8 cellular contexts compared by ENCODE assay signal in the genomic region with DNA sequence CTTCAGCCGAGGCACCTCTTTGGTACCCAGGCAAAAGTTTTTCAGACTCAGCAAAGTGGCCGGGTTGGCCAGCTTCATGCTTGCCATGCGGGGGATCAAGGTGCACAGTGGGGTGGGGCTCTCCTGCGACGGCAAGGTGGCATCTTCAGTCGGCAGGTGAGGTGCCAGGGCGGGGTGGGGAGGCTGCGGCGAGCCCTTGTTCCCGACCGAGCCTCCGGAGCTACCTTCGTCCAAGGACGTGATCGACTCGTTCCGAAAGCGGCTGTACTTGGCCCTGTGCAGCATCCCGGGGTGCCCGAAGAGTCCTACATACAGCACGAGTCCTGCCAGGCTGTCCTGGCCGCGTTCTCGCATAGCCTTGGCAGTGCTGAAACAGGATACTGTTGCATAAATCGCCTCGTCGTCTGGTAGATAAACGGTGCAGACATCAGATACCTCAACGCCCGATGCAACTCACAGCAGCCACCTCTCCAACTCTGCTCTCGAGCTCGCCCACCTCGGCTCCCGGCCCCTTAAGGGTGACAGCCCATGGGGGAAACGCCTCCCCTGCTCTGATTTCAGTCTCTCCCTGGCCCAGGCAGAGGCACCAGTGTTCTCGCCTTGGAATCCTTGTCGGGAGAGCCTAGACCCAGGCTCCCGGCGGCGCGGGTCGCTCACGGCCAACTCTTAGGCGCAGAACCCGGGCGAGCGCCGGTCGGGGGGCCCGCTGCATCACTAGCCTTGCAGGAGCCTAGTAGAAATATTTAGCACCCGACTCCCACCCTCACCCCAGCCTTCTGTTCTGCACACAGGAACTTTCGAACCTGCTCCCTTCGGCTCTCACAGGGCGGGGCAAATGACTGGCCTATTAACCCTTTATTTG. TPM values are rescaled to one million over a fixed set of nuclear protein-coding genes. Genes with fewer than 3 reads are reported as not detected.
DNase-seq lines count a peak whose midpoint lies in the region; ATAC-seq and TF ChIP-seq lines count a peak whose summit lies in the region.

No MANE protein-coding gene starts in this region.

- POLR2A ChIA-PET in SK-N-SH (lab: Yijun Ruan, JAX): interaction anchor here (1.5 to 3.0 kb wide), 5 partner anchors 12 to 193 kb away, joined by 4 to 23 read pairs (median 6); partner anchors contain the start of genes COPS2 and EID1
- POLR2A ChIA-PET in naive thymus-derived CD4-positive, alpha-beta T cell (lab: Charles Lee): interaction anchor here (0.7 kb wide), 1 partner anchor 215 kb away, joined by 3 read pairs; no protein-coding TSS in a partner anchor

- DNase-seq in activated gamma-delta T cell (lab: John Stamatoyannopoulos, UW) (peak; percentile 10), activated gamma-delta T cell treated with Interleukin-2 at 50 U/mL for 16 hours (no peak), SK-N-SH (peak; percentile 71), SKM-1 treated with dmso at 0.1 percent for 144 hours (lab: John Stamatoyannopoulos, UW; ENCODE audit: unreplicated experiment) (no peak)
- peak in 3 of 9 donors; percentile 5 to 32 (median 7) for DNase-seq in naive thymus-derived CD4-positive, alpha-beta T cell
- DNase-seq in activated CD4-positive, CD25-positive, alpha-beta regulatory T cell treated with anti-CD3 and anti-CD28 coated beads, Interleukin-2, amount 50 U/mL, for 72 hours: no peak

- peak overlapping the region; percentile 91 for H3K4me2 ChIP-seq in SK-N-SH

- no peaks in the 10 kb centered on the region for H4K20me1 ChIP-seq in SK-N-SH (ENCODE audit: insufficient read depth)

- no peaks in the 10 kb centered on the region for H3K9me2 ChIP-seq in SK-N-SH

- H3K4me3 ChIP-seq in SK-N-SH (ENCODE audit: low read depth in 2 of 2, low read length in 1 of 2) (peak overlapping the region; percentile 76 to 78), esophagus (ENCODE audit: low read depth in 1 of 2, low read length in 2 of 2) (peak overlapping the region; percentile 33 to 51)
- peak overlapping the region; percentile 58 for H3K4me3 ChIP-seq in naive thymus-derived CD4-positive, alpha-beta T cell (ENCODE audit: low read length)

- peak overlapping the region; percentile 68 to 91 (median 84) for H3K4me3 Mint-ChIP-seq in naive thymus-derived CD4-positive, alpha-beta T cell

- peak overlapping the region; percentile 96 for H2AFZ ChIP-seq in SK-N-SH (ENCODE audit: low read depth)

- CTCF ChIA-PET in SK-N-SH (lab: Yijun Ruan, JAX): interaction anchor here (0.8 to 7.1 kb wide), 8 partner anchors 11 to 1183 kb away, joined by 3 to 60 read pairs (median 4); no protein-coding TSS in a partner anchor
- CTCF ChIA-PET in naive thymus-derived CD4-positive, alpha-beta T cell (lab: Charles Lee): interaction anchor here (3.0 kb wide), 1 partner anchor 12 kb away, joined by 16 read pairs; no protein-coding TSS in a partner anchor

- no peak for TF ChIP-seq RAD21 in SK-N-SH (IDR thresholded peaks at IDR 0.05; ENCODE audit: low read length)

- no peaks in the 10 kb centered on the region for H3K9me3 ChIP-seq in SK-N-SH
- H3K9me3 ChIP-seq in esophagus (ENCODE audit: control insufficient read depth in 2 of 2, insufficient read depth in 1 of 2, low read depth in 1 of 2, low read length in 1 of 2): no peaks in the 10 kb centered on the region
- no peaks in the 10 kb centered on the region for H3K9me3 ChIP-seq in naive thymus-derived CD4-positive, alpha-beta T cell (ENCODE audit: control insufficient read depth in 2 of 3, low read length in 3 of 3)

- peaks cover 15 to 41% (median 21%) of the 10 kb centered on the region in 7 donors for H3K4me1 Mint-ChIP-seq in naive thymus-derived CD4-positive, alpha-beta T cell

- TF ChIP-seq CTCF in SK-N-SH (IDR thresholded peaks at IDR 0.05): no peak

- peak; percentile 40 for ATAC-seq in naive thymus-derived CD4-positive, alpha-beta T cell
- ATAC-seq in HG03520 (IDR thresholded peaks at IDR 0.05; ENCODE audit: unreplicated experiment): no peak

- peaks cover 13 to 65% (median 42%) of the 10 kb centered on the region in 5 donors for H3K27me3 Mint-ChIP-seq in naive thymus-derived CD4-positive, alpha-beta T cell

- peak overlapping the region; percentile 64 for H3K9ac ChIP-seq in SK-N-SH

- H3K27ac ChIP-seq in SK-N-SH (ENCODE audit: low read depth in 2 of 2, low read length in 1 of 2) (peak overlapping the region; percentile 79 to 84), esophagus (ENCODE audit: low read depth in 2 of 2, low read length in 1 of 2) (no peak overlapping the region)
- H3K27ac ChIP-seq in naive thymus-derived CD4-positive, alpha-beta T cell (ENCODE audit: low read depth, low read length): no peak overlapping the region

- intact Hi-C loops in naive thymus-derived CD4-positive, alpha-beta T cell (cut with micrococcal nuclease): loop anchor here in 1 of 2 donors (5.0 to 10.0 kb wide), 4 partner anchors 36 to 1392 kb away; partner anchors contain the start of genes DUT and GABPB1

- H3K4me1 ChIP-seq in SK-N-SH (ENCODE audit: control insufficient read depth in 1 of 2, insufficient read depth in 2 of 2, low read depth in 1 of 2, low read length in 1 of 2) (peaks cover 10 to 12% of the 10 kb centered on the region in 2 experiments; a peak in 2 of 4 replicates), esophagus (ENCODE audit: control insufficient read depth in 2 of 2, insufficient read depth in 2 of 2, low read length in 1 of 2) (peaks cover 0 to 10% of the 10 kb centered on the region in 2 donors)
- peaks cover 17 to 23% of the 10 kb centered on the region in 2 donors for H3K4me1 ChIP-seq in naive thymus-derived CD4-positive, alpha-beta T cell (ENCODE audit: control insufficient read depth in 2 of 2, insufficient read depth in 2 of 2, low read length in 2 of 2)

- peaks cover 0 to 3% (median 0%) of the 10 kb centered on the region in 11 donors for H3K9me3 Mint-ChIP-seq in naive thymus-derived CD4-positive, alpha-beta T cell

- H3K27me3 ChIP-seq in SK-N-SH (ENCODE audit: insufficient read depth): no peaks in the 10 kb centered on the region
- H3K27me3 ChIP-seq in esophagus (ENCODE audit: control insufficient read depth in 1 of 2, insufficient read depth in 2 of 2, low read length in 2 of 2): no peaks in the 10 kb centered on the region
- H3K27me3 ChIP-seq in naive thymus-derived CD4-positive, alpha-beta T cell (ENCODE audit: control insufficient read depth in 2 of 2, insufficient read depth in 2 of 2, low read length in 2 of 2): peaks cover 0 to 18% of the 10 kb centered on the region in 2 donors

- H3F3A ChIP-seq in SK-N-SH (replicated peaks; ENCODE audit: insufficient read depth): peaks cover 13% of the 10 kb centered on the region

- 0 out of 2 replicates have a peak, but pooled peaks cover 3% of the 10 kb centered on the region for H3K79me2 ChIP-seq in SK-N-SH (ENCODE audit: insufficient read depth)

- peaks cover 0 to 7% (median 0%) of the 10 kb centered on the region in 5 donors for H3K36me3 Mint-ChIP-seq in naive thymus-derived CD4-positive, alpha-beta T cell

- peak overlapping the region in 1 of 9 donors; percentile 56 for H3K27ac Mint-ChIP-seq in naive thymus-derived CD4-positive, alpha-beta T cell

- no peak; a peak in 1 of 4 replicates for TF ChIP-seq EP300 in SK-N-SH (IDR thresholded peaks at IDR 0.05; ENCODE audit: borderline replicate concordance in 1 of 2, low read depth in 1 of 2, low read length in 1 of 2)

- WGBS in SK-N-SH (ENCODE audit: low lambda C conversion rate): 8% methylated on average over 12 of the region's 54 CpGs
- WGBS in esophagus, 2 donors: 5 to 9% methylated on average over 47 to 54 of the region's 54 CpGs

- H3K36me3 ChIP-seq in SK-N-SH (replicated peaks in 1 of 2; ENCODE audit: control insufficient read depth in 1 of 2, insufficient read depth in 2 of 2, low read length in 1 of 2) (no peaks in the 10 kb centered on the region), esophagus (ENCODE audit: control insufficient read depth in 2 of 2, insufficient read depth in 2 of 2, low read length in 1 of 2) (no peaks in the 10 kb centered on the region)
- no peaks in the 10 kb centered on the region for H3K36me3 ChIP-seq in naive thymus-derived CD4-positive, alpha-beta T cell (ENCODE audit: control insufficient read depth in 2 of 3, insufficient read depth in 3 of 3, low read length in 3 of 3)

TF ChIP-seq in SK-N-SH, 30 proteins besides CTCF, POLR2A, EP300 and RAD21 (continues in another document):
- no peak for TF ChIP-seq CHD2 (IDR thresholded peaks at IDR 0.05; ENCODE audit: low read length, partially characterized antibody)
- no peak for TF ChIP-seq POLR2AphosphoS5 (IDR thresholded peaks at IDR 0.05; ENCODE audit: low read depth, low read length)
- TF ChIP-seq FOSL2 (IDR thresholded peaks at IDR 0.05; ENCODE audit: borderline replicate concordance, low read depth): no peak
- no peak; the same call in 1 of the 2 replicates for TF ChIP-seq TCF12 (IDR thresholded peaks at IDR 0.05)
- TF ChIP-seq RCOR1 (IDR thresholded peaks at IDR 0.05; ENCODE audit: low read length): no peak; the same call in 1 of the 2 replicates
- no peak for TF ChIP-seq SIN3A (IDR thresholded peaks at IDR 0.05; ENCODE audit: borderline replicate concordance, low read depth, low read length)
- no peak for TF ChIP-seq EZH2phosphoT487 (IDR thresholded peaks at IDR 0.05; ENCODE audit: borderline replicate concordance, low read depth)
- TF ChIP-seq, protein P1, sequence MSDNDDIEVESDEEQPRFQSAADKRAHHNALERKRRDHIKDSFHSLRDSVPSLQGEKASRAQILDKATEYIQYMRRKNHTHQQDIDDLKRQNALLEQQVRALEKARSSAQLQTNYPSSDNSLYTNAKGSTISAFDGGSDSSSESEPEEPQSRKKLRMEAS (IDR thresholded peaks at IDR 0.05; ENCODE audit: low read depth): peak; percentile 3; the same call in 1 of the 2 replicates
- 0 out of 2 replicates have a peak, but pooled peaks have one; percentile 19 for TF ChIP-seq TEAD4 (IDR thresholded peaks at IDR 0.05; ENCODE audit: borderline replicate concordance, insufficient read depth)
- no peak for TF ChIP-seq YY1 (IDR thresholded peaks at IDR 0.05; ENCODE audit: low read depth)
- peak; percentile 12; the same call in 1 of the 2 replicates for TF ChIP-seq MXI1 (IDR thresholded peaks at IDR 0.05; ENCODE audit: low read depth, low read length)

RNA-seq across cellular contexts. Expression of gene SHC4, which starts 0.8 kb away (rescaled TPM):
- polyA plus RNA-seq in SK-N-SH (2012; rRNA removed): 1.6 and 1.9 TPM in 2 replicates
- 1.7 and 1.9 TPM in 2 replicates for polyA plus RNA-seq in SK-N-SH (2012; cell fraction: cytosol; rRNA removed)
- polyA plus RNA-seq in SK-N-SH (2012; cell fraction: nucleus; rRNA removed): 2.6 and 4.5 TPM in 2 replicates
- under 1 TPM; 0.08 to 0.12 TPM for polyA plus RNA-seq in esophagus
- 1 to 10 TPM in 1 of 5 experiments, not detected in 4; 1.2 TPM for total RNA-seq in naive thymus-derived CD4-positive, alpha-beta T cell
- polyA plus RNA-seq in naive thymus-derived CD4-positive, alpha-beta T cell: not detected

Comparison
In these comparisons a context has a peak if more than half of its experiments do, and no peak if none do; other contexts are left out.
1. DNase-seq: peak in activated gamma-delta T cell (single experiment) and SK-N-SH (single experiment); none in activated gamma-delta T cell treated with Interleukin-2 at 50 U/mL for 16 hours (single experiment), SKM-1 treated with dmso at 0.1 percent for 144 hours (single experiment) and activated CD4-positive, CD25-positive, alpha-beta regulatory T cell treated with anti-CD3 and anti-CD28 coated beads, Interleukin-2, amount 50 U/mL, for 72 hours (single experiment).
2. H3K27ac ChIP-seq: peak in SK-N-SH (2 of 2); none in esophagus (0 of 2) and naive thymus-derived CD4-positive, alpha-beta T cell (single experiment).
3. Peak in every context shown above with its lines, with median percentiles within 50 percentile points of each other: H3K4me3 ChIP-seq.